Comparison of ENCODE assay signal across 10 cellular contexts in the genomic region with DNA sequence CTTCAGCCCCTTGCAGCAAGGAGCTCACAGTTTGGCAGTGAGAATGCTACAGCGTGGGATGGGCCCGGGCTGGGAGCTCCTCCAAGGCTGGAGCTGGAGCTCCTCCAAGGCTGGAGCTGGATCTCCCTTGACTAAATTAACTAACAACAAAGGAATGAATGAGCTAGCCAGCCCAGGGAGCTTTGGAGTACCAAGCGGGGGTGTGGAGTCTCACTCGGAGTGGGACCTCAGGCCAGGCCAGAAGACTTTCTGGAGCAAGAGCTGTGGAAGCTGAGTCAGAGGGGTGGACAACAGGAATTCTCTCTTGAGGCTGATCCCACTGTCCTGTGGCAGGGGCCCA.
DNase-seq lines count a peak whose midpoint lies in the region; ATAC-seq and TF ChIP-seq lines count a peak whose summit lies in the region.
"Had no signal": no experiment of that assay in that cellular context is flagged by ENCODE, and none has a peak within 500 bp of the region (broad histone marks: within the 10 kb centered on the region; RNA-seq: fewer than 3 reads in every experiment).

No MANE protein-coding gene starts in this region.

- H3K4me3 ChIP-seq in HFF-Myc (replicated peaks; ENCODE audit: low read depth, low read length): no peak overlapping the region

- no peak overlapping the region for H3K27ac ChIP-seq in substantia nigra (ENCODE audit: low read depth, low read length, poor library complexity, severe bottlenecking)
- H3K27ac ChIP-seq: foreskin keratinocyte had no signal

- no peak for ATAC-seq in left lobe of liver
- ATAC-seq in HG02981 (IDR thresholded peaks at IDR 0.05; ENCODE audit: unreplicated experiment): no peak
- ATAC-seq: naive thymus-derived CD4-positive, alpha-beta T cell had no signal

- DNase-seq in HFF-Myc (ENCODE audit: extremely low read depth, low read depth) (peak; percentile 41), dedifferentiated amniotic fluid mesenchymal stem cell (ENCODE audit: extremely low spot score) (peak; percentile 97), left lobe of liver (ENCODE audit: low spot score) (peak; percentile 33), substantia nigra (lab: John Stamatoyannopoulos, UW) (peak in 36 of 49 donors; percentile 7 to 81 (median 48)), SK-N-DZ (ENCODE audit: low spot score) (no peak), DMS153 (lab: John Stamatoyannopoulos, UW) (no peak)
- DNase-seq in activated CD4-positive, CD25-positive, alpha-beta regulatory T cell treated with anti-CD3 and anti-CD28 coated beads, Interleukin-2, amount 50 U/mL, for 72 hours: no peak
- DNase-seq: foreskin keratinocyte had no signal

- TF ChIP-seq CTCF in HFF-Myc (IDR thresholded peaks at IDR 0.05; ENCODE audit: low read depth, low read length, missing control alignments): no peak

Comparison
In these comparisons a context has a peak if more than half of its experiments do, and no peak if none do; other contexts are left out.
1. DNase-seq: peak in HFF-Myc (single experiment), dedifferentiated amniotic fluid mesenchymal stem cell (single experiment), left lobe of liver (single experiment) and substantia nigra (36 of 49); none in SK-N-DZ (single experiment), DMS153 (single experiment) and activated CD4-positive, CD25-positive, alpha-beta regulatory T cell treated with anti-CD3 and anti-CD28 coated beads, Interleukin-2, amount 50 U/mL, for 72 hours (single experiment).